In the genomic region with DNA sequence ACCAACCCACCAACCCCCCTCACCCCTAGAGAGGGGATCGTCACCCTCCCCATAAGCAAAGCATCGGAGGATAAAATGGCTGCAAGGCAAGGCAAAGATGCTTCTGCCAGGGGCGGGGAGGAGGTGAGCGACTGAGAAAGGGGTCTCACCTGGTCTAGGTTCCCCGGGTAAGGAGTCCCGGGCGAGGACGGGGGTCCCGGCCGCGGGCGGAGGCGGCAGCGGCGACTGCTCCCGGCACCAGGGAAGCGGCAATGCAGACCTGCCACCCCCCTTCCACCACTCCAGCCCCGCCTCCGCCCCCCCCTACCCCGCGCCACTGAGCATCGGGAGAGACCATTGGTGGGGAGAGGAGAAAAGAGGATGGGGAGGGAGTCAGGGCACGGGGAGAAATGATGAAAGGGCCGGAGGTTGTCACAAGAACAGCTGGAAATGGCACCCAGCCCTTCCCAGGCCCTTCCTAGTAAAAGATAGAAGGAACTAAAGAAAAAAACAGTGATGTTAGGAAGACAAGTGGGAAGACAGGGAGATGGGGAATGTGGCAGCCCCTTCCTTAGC, we compare ENCODE assay signal across 8 cellular contexts. TPM values are rescaled to one million over a fixed set of nuclear protein-coding genes. Genes with fewer than 3 reads are reported as not detected.
DNase-seq lines count a peak whose midpoint lies in the region; ATAC-seq, FAIRE-seq and TF ChIP-seq lines count a peak whose summit lies in the region.

A gene with protein sequence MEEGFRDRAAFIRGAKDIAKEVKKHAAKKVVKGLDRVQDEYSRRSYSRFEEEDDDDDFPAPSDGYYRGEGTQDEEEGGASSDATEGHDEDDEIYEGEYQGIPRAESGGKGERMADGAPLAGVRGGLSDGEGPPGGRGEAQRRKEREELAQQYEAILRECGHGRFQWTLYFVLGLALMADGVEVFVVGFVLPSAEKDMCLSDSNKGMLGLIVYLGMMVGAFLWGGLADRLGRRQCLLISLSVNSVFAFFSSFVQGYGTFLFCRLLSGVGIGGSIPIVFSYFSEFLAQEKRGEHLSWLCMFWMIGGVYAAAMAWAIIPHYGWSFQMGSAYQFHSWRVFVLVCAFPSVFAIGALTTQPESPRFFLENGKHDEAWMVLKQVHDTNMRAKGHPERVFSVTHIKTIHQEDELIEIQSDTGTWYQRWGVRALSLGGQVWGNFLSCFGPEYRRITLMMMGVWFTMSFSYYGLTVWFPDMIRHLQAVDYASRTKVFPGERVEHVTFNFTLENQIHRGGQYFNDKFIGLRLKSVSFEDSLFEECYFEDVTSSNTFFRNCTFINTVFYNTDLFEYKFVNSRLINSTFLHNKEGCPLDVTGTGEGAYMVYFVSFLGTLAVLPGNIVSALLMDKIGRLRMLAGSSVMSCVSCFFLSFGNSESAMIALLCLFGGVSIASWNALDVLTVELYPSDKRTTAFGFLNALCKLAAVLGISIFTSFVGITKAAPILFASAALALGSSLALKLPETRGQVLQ (minus strand): TSS at position 255 of the 555 bp plus-strand sequence. CDS start 4,004 bp downstream, outside the sequence.

- H2AFZ ChIP-seq in OCI-LY7 (ENCODE audit: low read length), result 0 out of 2 replicates have a peak within 1 kb of the TSS, but pooled peaks have one; percentile 22

- no peak within 1 kb of the TSS for H3K27ac ChIP-seq in OCI-LY7 (ENCODE audit: low read depth, low read length, poor library complexity, severe bottlenecking)
- no peak within 1 kb of the TSS for H3K27ac ChIP-seq in prostate gland

- H3K79me2 ChIP-seq in OCI-LY7 (ENCODE audit: insufficient read depth, low read depth, low read length), result no peaks in the 10 kb centered on the region

- no peaks in the 10 kb centered on the region for H3K9me3 Mint-ChIP-seq in activated naive CD8-positive, alpha-beta T cell (ENCODE audit: low read depth)

- ATAC-seq in left cardiac atrium, result peak; percentile 70 to 71

- H3K9me2 ChIP-seq in OCI-LY7 (ENCODE audit: insufficient read depth, low read length), result no peaks in the 10 kb centered on the region

- H3K4me3 ChIP-seq in OCI-LY7 (ENCODE audit: low read depth, low read length, poor library complexity, severe bottlenecking), result peak within 1 kb of the TSS; percentile 64
- H3K4me3 ChIP-seq in prostate gland, result peak within 1 kb of the TSS; percentile 36 to 38

- peak within 1 kb of the TSS; percentile 12 for H3K27ac Mint-ChIP-seq in activated naive CD8-positive, alpha-beta T cell

- no peak for TF ChIP-seq CTCF in OCI-LY7 (conservative IDR thresholded peaks at IDR 0.05; ENCODE audit: low read length)
- TF ChIP-seq CTCF in prostate gland (IDR thresholded peaks at IDR 0.05), result no peak

- H3K27me3 ChIP-seq in prostate gland (replicated peaks; ENCODE audit: insufficient read depth), result no peaks in the 10 kb centered on the region

- no peaks in the 10 kb centered on the region for H3K9me3 ChIP-seq in OCI-LY7 (ENCODE audit: low read length)
- no peaks in the 10 kb centered on the region for H3K9me3 ChIP-seq in prostate gland

- BruUV-seq in OCI-LY7 (replicated peaks; lab: Mats Ljungman, UMichigan), result no TSS peak

- peaks cover 14% of the 10 kb centered on the region for H3K36me3 ChIP-seq in OCI-LY7 (ENCODE audit: insufficient read depth, low read length)
- H3K36me3 ChIP-seq in prostate gland, result peaks cover 0 to 3% of the 10 kb centered on the region in 2 donors

- POLR2A ChIA-PET in OCI-LY7 (lab: Charles Lee), result interaction anchor here (0.7 kb wide), 1 partner anchor 34 kb away, joined by 4 read pairs; no protein-coding TSS in a partner anchor

- intact Hi-C loops in OCI-LY7 (cut with micrococcal nuclease; ENCODE audit: unreplicated experiment), result no loop called here
- intact Hi-C loops in left cardiac atrium (cut with DNase I), result no loop called here
- intact Hi-C loops in prostate gland (cut with DNase I), result no loop called here

- in situ Hi-C loops in ACHN (cut with HindIII; ENCODE audit: low pct_ligation_motif_present, low pct_unique_long_range_greater_than_20kb, low sequenced_read_pairs), result no loop called here

- peak within 1 kb of the TSS; percentile 62 for H3K4me2 ChIP-seq in OCI-LY7 (ENCODE audit: low read length)

- H3K4me1 ChIP-seq in OCI-LY7 (ENCODE audit: insufficient read depth, low read length, poor library complexity, severe bottlenecking) (peaks cover 15% of the 10 kb centered on the region), prostate gland (replicated peaks) (no peaks in the 10 kb centered on the region)

- no peak for FAIRE-seq in GM12891 (lab: Jason Lieb, UNC)

- no peaks in the 10 kb centered on the region for H4K20me1 ChIP-seq in OCI-LY7 (ENCODE audit: insufficient read depth, low read length)

- under 1% methylated on average over 24 of the region's 24 CpGs for WGBS in prostate gland

- H3K27me3 Mint-ChIP-seq in activated naive CD8-positive, alpha-beta T cell, result no peaks in the 10 kb centered on the region

- peaks cover 9% of the 10 kb centered on the region for H3K36me3 Mint-ChIP-seq in activated naive CD8-positive, alpha-beta T cell

- TF ChIP-seq POLR2A in prostate gland (IDR thresholded peaks at IDR 0.05) (no peak), GM12891 (IDR thresholded peaks at IDR 0.05; ENCODE audit: low read depth, low read length) (no peak)

- CTCF ChIA-PET in OCI-LY7 (lab: Charles Lee; ENCODE audit: unreplicated experiment), result no interaction called here

- peak within 1 kb of the TSS; percentile 89 for H3K4me3 Mint-ChIP-seq in activated naive CD8-positive, alpha-beta T cell

- peaks cover 39% of the 10 kb centered on the region for H3K4me1 Mint-ChIP-seq in activated naive CD8-positive, alpha-beta T cell (ENCODE audit: low read depth)

- DNase-seq in ACHN (peak; percentile 71), HCEC 1CT (peak; percentile 48), OCI-LY7 (ENCODE audit: low spot score) (peak; percentile 17), left cardiac atrium (no peak), prostate gland (ENCODE audit: low spot score) (peak; percentile 23), GM12891 (ENCODE audit: insufficient read length, low spot score) (no peak), GOT3 (lab: John Stamatoyannopoulos, UW) (no peak)

TF ChIP-seq in GM12891, 5 proteins besides CTCF, POLR2A, EP300 and RAD21:
- TF ChIP-seq TAF1 (IDR thresholded peaks at IDR 0.05; ENCODE audit: low read depth, low read length) (no peak), SPI1 (IDR thresholded peaks at IDR 0.05; ENCODE audit: low read depth, low read length) (no peak), POU2F2 (IDR thresholded peaks at IDR 0.05; ENCODE audit: low read depth, low read length) (no peak), PAX5 (IDR thresholded peaks at IDR 0.05; ENCODE audit: insufficient read depth, low read length, severe bottlenecking) (no peak), POLR2AphosphoS5 (IDR thresholded peaks at IDR 0.05; ENCODE audit: low read depth, low read length) (no peak)

RNA-seq across cellular contexts. Expression of the gene that starts here (rescaled TPM):
- 1.0 and 1.3 TPM in 2 replicates for total RNA-seq in OCI-LY7 (2014; rRNA removed; shearing (Covaris generic))
- total RNA-seq in OCI-LY7 (2022), result 1.2 and 1.9 TPM in 2 replicates
- total RNA-seq in left cardiac atrium, result 1 to 10 TPM in 1 of 2 donors, under 1 TPM in 1; 0.71 to 1.5 TPM
- 1 to 10 TPM; 2.1 to 3.4 TPM for total RNA-seq in prostate gland
- 6.9 TPM for polyA plus RNA-seq in GM12891 (2012; ENCODE audit: low read depth, missing spikeins)

Comparison
In these comparisons a context has a peak if more than half of its experiments do, and no peak if none do; other contexts are left out.
1. DNase-seq: peak in ACHN (single experiment), HCEC 1CT (single experiment), OCI-LY7 (single experiment) and prostate gland (single experiment); none in left cardiac atrium (single experiment), GM12891 (single experiment) and GOT3 (single experiment).